16 cellular contexts compared by ENCODE assay signal in the genomic region with DNA sequence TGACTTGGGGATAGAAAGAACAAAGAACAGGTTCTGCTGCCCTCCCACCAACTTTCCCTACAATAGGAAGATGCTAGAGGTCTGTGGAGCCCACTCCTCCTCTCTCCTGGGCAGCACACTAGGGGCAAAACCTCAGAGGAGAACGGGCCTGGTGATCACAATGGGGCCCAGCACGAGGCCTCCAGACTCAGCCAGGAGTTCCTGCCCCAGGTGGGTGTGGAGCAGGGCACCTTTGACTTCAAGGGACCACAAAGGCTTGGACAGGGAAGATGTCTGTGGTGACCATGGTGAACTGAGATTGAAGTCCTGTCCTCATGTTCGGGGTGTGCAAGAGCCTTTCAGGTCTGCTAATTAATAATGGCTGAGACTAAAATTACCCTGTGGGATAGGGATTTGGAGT.
DNase-seq lines count a peak whose midpoint lies in the region; ATAC-seq and TF ChIP-seq lines count a peak whose summit lies in the region.
"Had no signal": no experiment of that assay in that cellular context is flagged by ENCODE, and none has a peak within 500 bp of the region (broad histone marks: within the 10 kb centered on the region; RNA-seq: fewer than 3 reads in every experiment).

No MANE protein-coding gene starts in this region.

- H2BK120ac ChIP-seq in mesendoderm (ENCODE audit: low read depth, low read length), result no peak overlapping the region

- TF ChIP-seq CTCF in MCF 10A (IDR thresholded peaks at IDR 0.05; ENCODE audit: unreplicated experiment) (no peak), breast epithelium (IDR thresholded peaks at IDR 0.05) (no peak), HFFc6 (IDR thresholded peaks at IDR 0.05) (no peak)

- no peaks in the 10 kb centered on the region for H3K9me3 ChIP-seq in breast epithelium

- H3K56ac ChIP-seq in mesendoderm (ENCODE audit: low read length), result no peak overlapping the region

- no peak overlapping the region for H4K5ac ChIP-seq in mesendoderm (ENCODE audit: low read length)

- H2BK15ac ChIP-seq in mesendoderm (replicated peaks; ENCODE audit: low read depth), result no peak overlapping the region

- H3K79me2 ChIP-seq in mesendoderm (ENCODE audit: control insufficient read depth, insufficient read depth, low read length), result no peaks in the 10 kb centered on the region

- H2BK5ac ChIP-seq in mesendoderm (ENCODE audit: low read length), result no peak overlapping the region

- BruUV-seq in MCF 10A (replicated peaks; lab: Mats Ljungman, UMichigan), result no TSS peak

- no peak for TF ChIP-seq POLR2A in breast epithelium (IDR thresholded peaks at IDR 0.05)

- H3K27me3 Mint-ChIP-seq in MCF 10A (ENCODE audit: insufficient read depth, unreplicated experiment) (no peaks in the 10 kb centered on the region), HFFc6 (ENCODE audit: insufficient read depth) (peaks cover 1% of the 10 kb centered on the region)

- H3K4me1 ChIP-seq in breast epithelium (peaks cover 4% of the 10 kb centered on the region in 2 donors), mesendoderm (ENCODE audit: control insufficient read depth, low read depth, low read length) (peaks cover 15% of the 10 kb centered on the region)

- H3K9me3 Mint-ChIP-seq in MCF 10A (ENCODE audit: unreplicated experiment) (no peaks in the 10 kb centered on the region), HFFc6 (no peaks in the 10 kb centered on the region)
- H3K9me3 Mint-ChIP-seq: CD8-positive, alpha-beta T cell had no signal

- peak overlapping the region; percentile 22 for H3K18ac ChIP-seq in mesendoderm (ENCODE audit: low read length)

- H3K4me1 Mint-ChIP-seq in MCF 10A (ENCODE audit: insufficient read depth, unreplicated experiment), result peaks cover 61% of the 10 kb centered on the region
- peaks cover 95% of the 10 kb centered on the region for H3K4me1 Mint-ChIP-seq in HFFc6 (ENCODE audit: low read depth)

- intact Hi-C loops in MCF 10A (cut with micrococcal nuclease) (no loop called here), breast epithelium (cut with DNase I; ENCODE audit: low total_unique reads) (no loop called here), posterior vena cava (cut with DNase I) (no loop called here)

- no peak overlapping the region for H3K4me2 ChIP-seq in mesendoderm (ENCODE audit: low read length)

- no peak for DNase-seq in MCF 10A (ENCODE audit: unreplicated experiment)
- DNase-seq in breast epithelium (ENCODE audit: low spot score in 2 of 2), result no peak
- DNase-seq in HFFc6, result no peak
- no peak for DNase-seq in mesendoderm
- DNase-seq in posterior vena cava (ENCODE audit: low spot score), result peak; percentile 52
- no peak for DNase-seq in stimulated activated CD4-positive, alpha-beta T cell treated with anti-CD3 and anti-CD28 coated beads, Interleukin-4, amount 100 ng/mL, for 1 hour
- DNase-seq: CD8-positive, alpha-beta T cell; COR-L47; DMS53; GF-D8; GOT3; HCEC 1CT had no signal

- H4K8ac ChIP-seq in mesendoderm (ENCODE audit: low read depth, low read length), result no peak overlapping the region

- no peaks in the 10 kb centered on the region for H3K79me1 ChIP-seq in mesendoderm (ENCODE audit: low read length)

- H3K27me3 ChIP-seq in breast epithelium (no peaks in the 10 kb centered on the region), mesendoderm (ENCODE audit: insufficient read depth, low read length, poor library complexity) (no peaks in the 10 kb centered on the region)

- H3K27ac ChIP-seq in breast epithelium (no peak overlapping the region), mesendoderm (ENCODE audit: low read depth, low read length) (no peak overlapping the region)
- H3K27ac ChIP-seq: 22Rv1 had no signal

- WGBS in mesendoderm (ENCODE audit: extremely low coverage, insufficient coverage, low lambda C conversion rate), result no CpG with 5 or more reads among the region's 3 CpGs

- no peak overlapping the region for H3K9ac ChIP-seq in mesendoderm (ENCODE audit: low read length)

- H3K4me3 Mint-ChIP-seq in MCF 10A (ENCODE audit: unreplicated experiment) (no peak overlapping the region), HFFc6 (no peak overlapping the region)
- H3K4me3 Mint-ChIP-seq: CD14-positive monocyte; CD8-positive, alpha-beta T cell had no signal

- H2AK5ac ChIP-seq in mesendoderm (ENCODE audit: low read length), result no peak overlapping the region

- no peak for ATAC-seq in HG03432 (IDR thresholded peaks at IDR 0.05; ENCODE audit: unreplicated experiment)
- ATAC-seq in GM21367 (IDR thresholded peaks at IDR 0.05; ENCODE audit: unreplicated experiment), result no peak
- ATAC-seq: CD8-positive, alpha-beta T cell had no signal

- H3K27ac Mint-ChIP-seq in MCF 10A (ENCODE audit: low read depth, unreplicated experiment) (peak overlapping the region; percentile 54), HFFc6 (peak overlapping the region; percentile 71)
- H3K27ac Mint-ChIP-seq: CD8-positive, alpha-beta T cell had no signal

- CTCF ChIA-PET in MCF 10A (lab: Yijun Ruan, JAX), result interaction anchor here (9.4 kb wide), 1 partner anchor 43 kb away, joined by 253 read pairs; no protein-coding TSS in a partner anchor

- H3K4me3 ChIP-seq in breast epithelium (no peak overlapping the region), mesendoderm (ENCODE audit: low read length) (no peak overlapping the region)

- POLR2A ChIA-PET in MCF 10A (lab: Yijun Ruan, JAX), result no interaction called here

- no peak overlapping the region for H3K23ac ChIP-seq in mesendoderm (ENCODE audit: low read length)

- H3K4ac ChIP-seq in mesendoderm (ENCODE audit: low read depth, low read length), result no peak overlapping the region

- H3K36me3 Mint-ChIP-seq in MCF 10A (ENCODE audit: insufficient read depth, unreplicated experiment), result peaks cover 4% of the 10 kb centered on the region
- H3K36me3 Mint-ChIP-seq in HFFc6 (ENCODE audit: low read depth), result no peaks in the 10 kb centered on the region
- H3K36me3 Mint-ChIP-seq: CD14-positive monocyte; CD8-positive, alpha-beta T cell had no signal

- H3K36me3 ChIP-seq in breast epithelium (no peaks in the 10 kb centered on the region), mesendoderm (ENCODE audit: control insufficient read depth, insufficient read depth, low read length) (no peaks in the 10 kb centered on the region)
